In the genomic region with DNA sequence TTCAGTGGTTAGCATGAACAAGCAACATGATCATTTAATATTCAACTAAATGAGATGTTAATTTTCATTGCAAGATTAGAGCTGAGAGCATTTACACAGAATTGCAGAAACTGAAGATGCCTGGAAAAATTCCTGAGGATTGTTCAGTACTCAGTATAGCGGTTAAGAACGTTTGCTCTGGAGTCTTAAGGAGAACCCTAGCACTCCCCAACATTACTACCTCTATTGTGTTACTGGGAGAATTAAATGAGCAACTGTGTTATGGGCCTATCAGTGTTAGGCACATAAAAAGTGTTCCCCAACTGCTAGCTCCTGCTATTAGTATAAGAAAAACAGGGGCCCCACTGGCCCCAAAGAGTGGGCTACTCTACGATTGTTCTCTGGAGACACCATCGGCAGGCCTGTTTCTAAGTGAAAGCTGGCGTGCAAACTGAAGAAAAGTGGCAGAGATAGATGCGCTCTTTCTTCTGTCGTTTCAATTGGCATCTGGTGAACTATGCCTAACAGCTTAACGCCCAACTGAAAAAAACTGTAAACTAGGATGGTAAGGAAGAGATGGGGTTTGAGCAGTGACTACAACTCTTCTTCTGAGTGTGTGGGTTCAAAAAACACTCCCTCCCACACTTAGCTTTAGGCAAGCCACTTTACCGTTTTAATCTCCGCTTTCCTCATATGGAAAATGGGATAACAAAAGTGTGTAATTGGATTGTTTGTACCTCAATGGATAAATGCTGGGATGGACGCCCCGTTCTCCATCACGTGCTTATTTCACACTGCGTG, we compare ENCODE assay signal across 7 cellular contexts.
DNase-seq lines count a peak whose midpoint lies in the region; ATAC-seq lines count a peak whose summit lies in the region.

No MANE protein-coding gene starts in this region.

- peaks cover 57% of the 10 kb centered on the region for H3K4me1 Mint-ChIP-seq in stimulated activated naive CD8-positive, alpha-beta T cell treated with anti-CD3 and anti-CD28 coated beads, Interleukin-15, amount 100 ng/mL, for 72 hours

- no peak overlapping the region for H3K27ac ChIP-seq in HUES48 (ENCODE audit: low read depth, low read length)
- no peak overlapping the region for H3K27ac ChIP-seq in iPS-20b (ENCODE audit: low read length)

- peak overlapping the region; percentile 96 to 98 for H3K27ac Mint-ChIP-seq in stimulated activated naive CD8-positive, alpha-beta T cell treated with anti-CD3 and anti-CD28 coated beads, Interleukin-15, amount 100 ng/mL, for 72 hours

- peak; percentile 26 to 44 for DNase-seq in activated T-cell treated with anti-CD3 and anti-CD28 coated beads, Interleukin-2, amount 50 U/mL, for 48 hours
- peak in 1 of 2 donors; percentile 23 for DNase-seq in stimulated activated naive CD8-positive, alpha-beta T cell treated with anti-CD3 and anti-CD28 coated beads, Interleukin-15, amount 100 ng/mL, for 72 hours
- DNase-seq in effector CD4-positive, alpha-beta T cell: no peak

- H3K36me3 ChIP-seq in HUES48 (ENCODE audit: control insufficient read depth, insufficient read depth, low read length) (peaks cover 25% of the 10 kb centered on the region; the same call in 1 of the 2 replicates), iPS-20b (ENCODE audit: insufficient read depth, low read depth, low read length) (no peaks in the 10 kb centered on the region; the same call in 1 of the 2 replicates)

- no peaks in the 10 kb centered on the region for H3K9me3 Mint-ChIP-seq in stimulated activated naive CD8-positive, alpha-beta T cell treated with anti-CD3 and anti-CD28 coated beads, Interleukin-15, amount 100 ng/mL, for 72 hours

- peak overlapping the region; percentile 96 to 100 for H3K4me3 Mint-ChIP-seq in stimulated activated naive CD8-positive, alpha-beta T cell treated with anti-CD3 and anti-CD28 coated beads, Interleukin-15, amount 100 ng/mL, for 72 hours

- H3K4me3 ChIP-seq in HUES48 (ENCODE audit: low read depth, low read length) (peak overlapping the region; percentile 88), iPS-20b (ENCODE audit: low read length) (peak overlapping the region; percentile 79)

- no peaks in the 10 kb centered on the region for H3K9me3 ChIP-seq in HUES48 (ENCODE audit: control insufficient read depth, insufficient read depth, low read length)
- no peaks in the 10 kb centered on the region for H3K9me3 ChIP-seq in iPS-20b (ENCODE audit: insufficient read depth, low read depth, low read length)

- no peaks in the 10 kb centered on the region for H3K27me3 Mint-ChIP-seq in stimulated activated naive CD8-positive, alpha-beta T cell treated with anti-CD3 and anti-CD28 coated beads, Interleukin-15, amount 100 ng/mL, for 72 hours

- no peaks in the 10 kb centered on the region; the same call in 1 of the 2 replicates for H3K27me3 ChIP-seq in HUES48 (ENCODE audit: control insufficient read depth, insufficient read depth, low read length)
- H3K27me3 ChIP-seq in iPS-20b (ENCODE audit: insufficient read depth, low read length): peaks cover 33% of the 10 kb centered on the region

- H3K9ac ChIP-seq in HUES48 (ENCODE audit: low read depth, low read length) (peak overlapping the region; percentile 69), iPS-20b (ENCODE audit: low read depth, low read length) (peak overlapping the region; percentile 73)

- peaks cover 26% of the 10 kb centered on the region for H3K4me1 ChIP-seq in HUES48 (ENCODE audit: control insufficient read depth, insufficient read depth, low read length)
- H3K4me1 ChIP-seq in iPS-20b (ENCODE audit: insufficient read depth, low read length): peaks cover 28% of the 10 kb centered on the region

- ATAC-seq in stimulated activated naive CD8-positive, alpha-beta T cell treated with anti-CD3 and anti-CD28 coated beads, Interleukin-15, amount 100 ng/mL, for 72 hours: no peak
- no peak for ATAC-seq in HG03196 (IDR thresholded peaks at IDR 0.05; ENCODE audit: unreplicated experiment)
- no peak for ATAC-seq in GM18861 (IDR thresholded peaks at IDR 0.05; ENCODE audit: unreplicated experiment)
